12 cellular contexts compared by ENCODE assay signal in genomic region chr10:24821986-24822385, GRCh38.
A peak's percentile ranks its signal among the peaks of the same experiment; 100 is the strongest.
DNase-seq lines count a peak whose midpoint lies in the region; ATAC-seq and TF ChIP-seq lines count a peak whose summit lies in the region.
"Had no signal": no experiment of that assay in that cellular context is flagged by ENCODE, and none has a peak within 500 bp of the region (broad histone marks: within the 10 kb centered on the region; RNA-seq: fewer than 3 reads in every experiment).

No MANE protein-coding gene starts in this region.

- POLR2A ChIA-PET in A673 (lab: Charles Lee; ENCODE audit: low non-redundant PET): no interaction called here

- 88% methylated on average over 3 of the region's 3 CpGs for WGBS in prostate gland

- H3K36me3 ChIP-seq in prostate gland (no peaks in the 10 kb centered on the region), A673 (ENCODE audit: insufficient read depth, low read length, poor library complexity, severe bottlenecking) (no peaks in the 10 kb centered on the region)
- H3K36me3 ChIP-seq: neutrophil had no signal

- DNase-seq in A172 (ENCODE audit: low spot score) (peak; percentile 68), ELR (ENCODE audit: low read depth) (peak; percentile 74), SW 1271 (lab: John Stamatoyannopoulos, UW) (peak; percentile 41 to 66), hepatic stellate cell (ENCODE audit: low spot score) (peak; percentile 32), prostate gland (ENCODE audit: low spot score) (no peak), A673 (ENCODE audit: low spot score) (no peak)
- no peak for DNase-seq in central memory CD4-positive, alpha-beta T cell
- DNase-seq: CD4-positive, alpha-beta memory T cell; NCI-H526; T-cell had no signal

- no peaks in the 10 kb centered on the region for H3K9me3 ChIP-seq in prostate gland
- H3K9me3 ChIP-seq in A673 (ENCODE audit: low read depth, low read length, poor library complexity, severe bottlenecking): no peaks in the 10 kb centered on the region
- H3K9me3 ChIP-seq: neutrophil had no signal

- TF ChIP-seq CTCF in prostate gland (IDR thresholded peaks at IDR 0.05) (no peak), A673 (conservative IDR thresholded peaks at IDR 0.05; ENCODE audit: low read depth, low read length) (no peak)

- CTCF ChIA-PET in A673 (lab: Charles Lee): no interaction called here

- intact Hi-C loops in prostate gland (cut with DNase I) (no loop called here), A673 (cut with micrococcal nuclease; ENCODE audit: unreplicated experiment) (no loop called here)

- H3K27me3 ChIP-seq in prostate gland (replicated peaks; ENCODE audit: insufficient read depth) (no peaks in the 10 kb centered on the region), A673 (replicated peaks; ENCODE audit: insufficient read depth, low read depth, low read length, poor library complexity) (no peaks in the 10 kb centered on the region)
- H3K27me3 ChIP-seq: neutrophil had no signal

- no TSS peak for BruUV-seq in A673 (replicated peaks; lab: Mats Ljungman, UMichigan)

- no peak overlapping the region for H3K4me3 ChIP-seq in prostate gland
- H3K4me3 ChIP-seq in A673 (ENCODE audit: low read depth, low read length, poor library complexity, severe bottlenecking): no peak overlapping the region

- no peak for TF ChIP-seq POLR2A in prostate gland (IDR thresholded peaks at IDR 0.05)

- H3K27ac ChIP-seq in prostate gland (no peak overlapping the region), A673 (ENCODE audit: low read depth, low read length, poor library complexity, severe bottlenecking) (no peak overlapping the region)
- H3K27ac ChIP-seq: neutrophil had no signal

- no peak for ATAC-seq in GM19455 (IDR thresholded peaks at IDR 0.05; ENCODE audit: unreplicated experiment)

- H3K4me1 ChIP-seq in prostate gland (replicated peaks) (no peaks in the 10 kb centered on the region), A673 (ENCODE audit: insufficient read depth, low read length, poor library complexity, severe bottlenecking) (peaks cover 4% of the 10 kb centered on the region)

Comparison
In these comparisons a context has a peak if more than half of its experiments do, and no peak if none do; other contexts are left out.
1. DNase-seq: peak in A172 (single experiment), ELR (single experiment), SW 1271 (2 of 2) and hepatic stellate cell (single experiment); none in central memory CD4-positive, alpha-beta T cell (single experiment), prostate gland (single experiment) and A673 (single experiment).